Comparison of ENCODE assay signal across 9 cellular contexts in genomic region chr19:55437410-55437809, GRCh38. TPM values are rescaled to one million over a fixed set of nuclear protein-coding genes. Genes with fewer than 3 reads are reported as not detected.
DNase-seq lines count a peak whose midpoint lies in the region; ATAC-seq and TF ChIP-seq lines count a peak whose summit lies in the region.
"Had no signal": no experiment of that assay in that cellular context is flagged by ENCODE, and none has a peak within 500 bp of the region (broad histone marks: within the 10 kb centered on the region; RNA-seq: fewer than 3 reads in every experiment).

No MANE protein-coding gene starts in this region.

- H3K4me1 Mint-ChIP-seq in activated B cell treated with CpG ODN at 0.5 μM for 24 hours: peaks cover 14% of the 10 kb centered on the region

- no peaks in the 10 kb centered on the region for H3K36me3 Mint-ChIP-seq in activated B cell treated with CpG ODN at 0.5 μM for 24 hours (ENCODE audit: low read depth)

- ATAC-seq in activated B cell treated with CpG ODN at 0.5 μM for 24 hours (ENCODE audit: low read depth): peak; percentile 59
- ATAC-seq in GM18502 (IDR thresholded peaks at IDR 0.05; ENCODE audit: poor library complexity, unreplicated experiment): no peak
- no peak for ATAC-seq in HG02840 (IDR thresholded peaks at IDR 0.05; ENCODE audit: low FRiP score, unreplicated experiment)

- peaks cover 48% of the 10 kb centered on the region for H3K27me3 Mint-ChIP-seq in activated B cell treated with CpG ODN at 0.5 μM for 24 hours

- no peak for TF ChIP-seq CTCF in activated B cell treated with CpG ODN at 0.5 μM for 24 hours (IDR thresholded peaks at IDR 0.05)

- H3K27ac Mint-ChIP-seq in activated B cell treated with CpG ODN at 0.5 μM for 24 hours: no peak overlapping the region
- H3K27ac Mint-ChIP-seq: natural killer cell treated with Interleukin-12 subunit alpha and Interleukin-12 subunit beta and Interleukin-15 and Interleukin-18, amount 100 ng/mL, for 72 hours had no signal

- CTCF ChIA-PET in activated B cell treated with CpG ODN at 0.5 μM for 24 hours (lab: Charles Lee): no interaction called here

- H3K4me3 Mint-ChIP-seq in activated B cell treated with CpG ODN at 0.5 μM for 24 hours: no peak overlapping the region
- H3K4me3 Mint-ChIP-seq: natural killer cell treated with Interleukin-12 subunit alpha and Interleukin-12 subunit beta and Interleukin-15 and Interleukin-18, amount 100 ng/mL, for 72 hours had no signal

- intact Hi-C loops in activated B cell treated with CpG ODN at 0.5 μM for 24 hours (cut with micrococcal nuclease): no loop called here

- POLR2A ChIA-PET in activated B cell treated with CpG ODN at 0.5 μM for 24 hours (lab: Charles Lee): no interaction called here

- H3K9me3 Mint-ChIP-seq in activated B cell treated with CpG ODN at 0.5 μM for 24 hours: no peaks in the 10 kb centered on the region
- H3K9me3 Mint-ChIP-seq: natural killer cell treated with Interleukin-12 subunit alpha and Interleukin-12 subunit beta and Interleukin-15 and Interleukin-18, amount 100 ng/mL, for 72 hours had no signal

- peak; percentile 71 for DNase-seq in DMS79 treated with DMSO at 0.1 percent for 48 hours (lab: John Stamatoyannopoulos, UW)
- DNase-seq in LHCN-M2 (ENCODE audit: low read depth): peak; percentile 54
- no peak for DNase-seq in activated B cell treated with CpG ODN at 0.5 μM for 24 hours
- peak; percentile 94 for DNase-seq in islet precursor cell
- DNase-seq in germinal center (ENCODE audit: low spot score): no peak
- no peak for DNase-seq in GOT3 (lab: John Stamatoyannopoulos, UW)

RNA-seq across cellular contexts. Expression of gene SHISA7, which starts 5.7 kb away (rescaled TPM):
- total RNA-seq in LHCN-M2 (2014; rRNA removed): 0.06 TPM in 1 of 2 replicates, not detected in the other
- not detected for polyA plus RNA-seq in LHCN-M2 (2012)
- total RNA-seq in activated B cell treated with CpG ODN at 0.5 μM for 24 hours: not detected in 2 replicates
- total RNA-seq: natural killer cell treated with Interleukin-12 subunit alpha and Interleukin-12 subunit beta and Interleukin-15 and Interleukin-18, amount 100 ng/mL, for 72 hours had no signal

RNA-seq across cellular contexts. Expression of gene ISOC2, which starts 24.0 kb away (rescaled TPM):
- total RNA-seq in LHCN-M2 (2014; rRNA removed) (89.8 and 90.2 TPM in 2 replicates), activated B cell treated with CpG ODN at 0.5 μM for 24 hours (28.7 and 29.0 TPM in 2 replicates)
- 74.3 TPM for polyA plus RNA-seq in LHCN-M2 (2012)

RNA-seq across cellular contexts. Expression of gene C19orf85, which starts 27.1 kb away (rescaled TPM):
- total RNA-seq in LHCN-M2 (2014; rRNA removed): not detected in 2 replicates
- not detected for polyA plus RNA-seq in LHCN-M2 (2012)
- not detected in 2 replicates for total RNA-seq in activated B cell treated with CpG ODN at 0.5 μM for 24 hours
- total RNA-seq: natural killer cell treated with Interleukin-12 subunit alpha and Interleukin-12 subunit beta and Interleukin-15 and Interleukin-18, amount 100 ng/mL, for 72 hours had no signal

RNA-seq across cellular contexts. Expression of gene UBE2S, which starts 29.8 kb away (rescaled TPM):
- 254 and 267 TPM in 2 replicates for total RNA-seq in LHCN-M2 (2014; rRNA removed)
- 152 TPM for polyA plus RNA-seq in LHCN-M2 (2012)
- 29.6 and 34.6 TPM in 2 replicates for total RNA-seq in activated B cell treated with CpG ODN at 0.5 μM for 24 hours

RNA-seq across cellular contexts. Expression of gene ZNF628, which starts 39.0 kb away (rescaled TPM):
- total RNA-seq in LHCN-M2 (2014; rRNA removed) (2.7 and 9.2 TPM in 2 replicates), activated B cell treated with CpG ODN at 0.5 μM for 24 hours (10.4 and 12.7 TPM in 2 replicates)
- polyA plus RNA-seq in LHCN-M2 (2012): 4.3 TPM

Comparison
In these comparisons a context has a peak if more than half of its experiments do, and no peak if none do; other contexts are left out.
1. DNase-seq: peak in DMS79 treated with DMSO at 0.1 percent for 48 hours (single experiment), LHCN-M2 (single experiment) and islet precursor cell (single experiment); none in activated B cell treated with CpG ODN at 0.5 μM for 24 hours (single experiment), germinal center (single experiment) and GOT3 (single experiment).